Comparison of ENCODE assay signal across 1 cellular context in genomic region chr19:58278156-58279041, GRCh38.
TF ChIP-seq lines count a peak whose summit lies in the region.

TSS of gene ZNF8 (plus strand) at chr19:58278955. CDS start at chr19:58279082, 127 bp downstream.

TF ChIP-seq in SK-N-SH, 30 proteins besides CTCF, POLR2A, EP300 and RAD21 (continued from another document):
- no peak for TF ChIP-seq USF2 (IDR thresholded peaks at IDR 0.05; ENCODE audit: borderline replicate concordance, low read depth, low read length)
- TF ChIP-seq YY1 (IDR thresholded peaks at IDR 0.05; ENCODE audit: low read depth), result peak; percentile 94
- peak; percentile 40; the same call in 1 of the 2 replicates for TF ChIP-seq MXI1 (IDR thresholded peaks at IDR 0.05; ENCODE audit: low read depth, low read length)
- peak; percentile 49; the same call in 1 of the 2 replicates for TF ChIP-seq SIN3A (IDR thresholded peaks at IDR 0.05; ENCODE audit: borderline replicate concordance, low read depth, low read length)
- TF ChIP-seq ZBTB33 (IDR thresholded peaks at IDR 0.05; ENCODE audit: borderline replicate concordance, low read depth), result peak; percentile 28; the same call in 1 of the 2 replicates
- peak; percentile 71 for TF ChIP-seq NRF1 (IDR thresholded peaks at IDR 0.05; ENCODE audit: low read depth, low read length)
- TF ChIP-seq TAF1 (IDR thresholded peaks at IDR 0.05; ENCODE audit: borderline replicate concordance, low read depth, low read length), result peak; percentile 50
- no peak for TF ChIP-seq RXRA (IDR thresholded peaks at IDR 0.05; ENCODE audit: borderline replicate concordance, low read depth)
- peak; percentile 31; the same call in 1 of the 2 replicates for TF ChIP-seq MAX (IDR thresholded peaks at IDR 0.05; ENCODE audit: low read depth)
